ENCODE assay signal across 30 cellular contexts in genomic region chr3:133987136-133987535, GRCh38. TPM values are rescaled to one million over a fixed set of nuclear protein-coding genes. Genes with fewer than 3 reads are reported as not detected.
DNase-seq lines count a peak whose midpoint lies in the region; ATAC-seq and TF ChIP-seq lines count a peak whose summit lies in the region.
"Had no signal": no experiment of that assay in that cellular context is flagged by ENCODE, and none has a peak within 500 bp of the region (broad histone marks: within the 10 kb centered on the region; RNA-seq: fewer than 3 reads in every experiment).

No MANE protein-coding gene starts in this region.

- no peaks in the 10 kb centered on the region for H3K9me3 ChIP-seq in Loucy (ENCODE audit: insufficient read depth, low read depth, low read length)
- H3K9me3 ChIP-seq: testis, vagina had no signal

- intact Hi-C loops in cardiac septum (cut with DNase I) (no loop called here), left cardiac atrium (cut with DNase I) (no loop called here)

- peak; percentile 53 for DNase-seq in cardiac septum (ENCODE audit: low spot score)
- DNase-seq in left cardiac atrium: no peak
- peak; percentile 26 for DNase-seq in kidney tubule cell (ENCODE audit: low spot score)
- no peak for DNase-seq in H4 (ENCODE audit: low spot score)
- DNase-seq in T-helper 2 cell: no peak
- DNase-seq in activated CD8-positive, alpha-beta memory T cell treated with anti-CD3 and anti-CD28 coated beads, Interleukin-2, amount 50 U/mL, for 48 hours: no peak
- DNase-seq: activated CD4-positive, alpha-beta memory T cell treated with anti-CD3 and anti-CD28 coated beads, Interleukin-2, amount 10 ng/mL, durations not matched to agents 7 days and 5 days; activated CD4-positive, CD25-positive, alpha-beta regulatory T cell treated with anti-CD3 and anti-CD28 coated beads, Interleukin-2, amount 50 U/mL, for 72 hours; amygdala; DMS79; effector CD4-positive, alpha-beta T cell; erythroblast; GF-D8; GOT3; IMR-90; naive B cell; NCI-H1092 treated with DMSO at 0.1 percent for 48 hours; NCI-H187; NCI-H2227 treated with DMSO at 0.1 percent for 48 hours; nucleus accumbens; stimulated activated naive CD8-positive, alpha-beta T cell treated with anti-CD3 and anti-CD28 coated beads, Interleukin-15, Interleukin-2, amounts not matched to agents 100 U/mL and 50 U/mL, for 24 hours; testis had no signal

- peaks cover 70% of the 10 kb centered on the region for H3K4me1 ChIP-seq in Loucy (ENCODE audit: insufficient read depth, low read length, poor library complexity, severe bottlenecking)

- H2AFZ ChIP-seq in Loucy (ENCODE audit: low read length): no peak overlapping the region

- H3K4me3 ChIP-seq in Loucy (ENCODE audit: low read length, poor library complexity, severe bottlenecking): peak overlapping the region; percentile 32
- H3K4me3 ChIP-seq: testis, vagina had no signal

- H3K9ac ChIP-seq in Loucy (ENCODE audit: low read depth, low read length, poor library complexity, severe bottlenecking): peak overlapping the region; percentile 47

- no peaks in the 10 kb centered on the region for H4K20me1 ChIP-seq in Loucy (ENCODE audit: insufficient read depth, low read length, poor library complexity, severe bottlenecking)

- peaks cover 17% of the 10 kb centered on the region for H3F3A ChIP-seq in Loucy (ENCODE audit: low read depth)

- H3K4me2 ChIP-seq in Loucy (ENCODE audit: low read depth, low read length, poor library complexity, severe bottlenecking): peak overlapping the region; percentile 55

- H3K36me3 ChIP-seq in Loucy (ENCODE audit: insufficient read depth, low read length): no peaks in the 10 kb centered on the region
- H3K36me3 ChIP-seq: vagina had no signal

- no peaks in the 10 kb centered on the region for H3K27me3 ChIP-seq in Loucy (ENCODE audit: insufficient read depth, low read length, poor library complexity, severe bottlenecking)
- H3K27me3 ChIP-seq: testis, vagina had no signal

- ATAC-seq in left cardiac atrium (no peak), HG02885 (IDR thresholded peaks at IDR 0.05; ENCODE audit: poor library complexity, unreplicated experiment) (no peak)
- ATAC-seq: stimulated activated naive CD8-positive, alpha-beta T cell treated with anti-CD3 and anti-CD28 coated beads, Interleukin-15, Interleukin-2, amounts not matched to agents 100 U/mL and 50 U/mL, for 24 hours had no signal

- TF ChIP-seq CTCF in Loucy (conservative IDR thresholded peaks at IDR 0.05; ENCODE audit: low read length): no peak

- no peaks in the 10 kb centered on the region for H3K9me2 ChIP-seq in Loucy (replicated peaks; ENCODE audit: low read depth, low read length)

- no peaks in the 10 kb centered on the region for H3K79me2 ChIP-seq in Loucy (ENCODE audit: insufficient read depth, low read length)

RNA-seq across cellular contexts. Expression of gene SLCO2A1, which starts 42.6 kb away (rescaled TPM):
- total RNA-seq in cardiac septum (59.2 TPM), left cardiac atrium (10 to 100 TPM; 15.4 to 67.6 TPM)
- total RNA-seq in H4 (2014; rRNA removed; shearing (Covaris generic)): 0.02 and 0.06 TPM in 2 replicates
- total RNA-seq: A673; activated CD4-positive, alpha-beta memory T cell treated with anti-CD3 and anti-CD28 coated beads, Interleukin-2, amount 10 ng/mL, durations not matched to agents 7 days and 5 days; activated T-helper 2 cell treated with anti-CD3 and anti-CD28 coated beads, Interferon-gamma antibody, Interleukin-2, Interleukin-4, amounts not matched to agents 10 μg/mL and 5 μg/mL and 100 μg/mL, durations not matched to agents 14 hours and 24 hours and 36 hours; B cell; OCI-LY7; T-helper 1 cell treated with Interleukin-12 subunit alpha and Interleukin-12 subunit beta and Interleukin-4 antibody, amounts not matched to agents 30 ng/mL and 1 ng/mL, for 36 hours had no signal

Comparison
In these comparisons a context has a peak if more than half of its experiments do, and no peak if none do; other contexts are left out.
1. DNase-seq: peak in cardiac septum (single experiment) and kidney tubule cell (single experiment); none in left cardiac atrium (single experiment), H4 (single experiment), T-helper 2 cell (0 of 5) and activated CD8-positive, alpha-beta memory T cell treated with anti-CD3 and anti-CD28 coated beads, Interleukin-2, amount 50 U/mL, for 48 hours (single experiment).
2. RNA of gene SLCO2A1, which starts 42.6 kb away (total RNA-seq): 15.4 to 67.6 TPM in left cardiac atrium and 59.2 TPM in cardiac septum (single experiment); 0.02 to 0.06 TPM in H4; every median in the first group is over 10 times any median in the second.